ENCODE assay signal across 7 cellular contexts in the genomic region with DNA sequence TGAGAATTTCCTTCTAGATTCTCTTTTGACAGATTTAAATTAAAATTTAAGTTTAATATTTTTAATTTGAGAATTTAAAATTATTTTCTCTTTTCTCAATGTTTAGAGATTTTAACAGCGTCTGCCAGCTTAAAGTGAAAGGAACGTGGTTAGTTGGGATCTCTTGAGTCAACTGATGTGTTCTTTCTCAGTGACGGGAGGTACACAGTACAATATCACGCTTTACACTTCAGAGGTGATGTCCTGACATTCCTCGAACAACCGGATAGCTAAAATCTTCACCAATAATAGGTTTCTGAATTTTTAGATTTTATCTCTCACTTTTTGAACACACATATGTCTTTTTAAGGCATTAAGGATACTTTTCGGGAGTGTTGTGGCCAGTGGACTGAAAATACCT.
"Had no signal": no experiment of that assay in that cellular context is flagged by ENCODE, and none has a peak within 500 bp of the region (broad histone marks: within the 10 kb centered on the region; RNA-seq: fewer than 3 reads in every experiment).

No MANE protein-coding gene starts in this region.

- ATAC-seq: HepG2, K562 had no signal

- H3K4me3 ChIP-seq: K562 had no signal

- DNase-seq: IMR-90, KBM-7, KG1 had no signal

- H3K4me2 ChIP-seq: KMS-11 had no signal

- H3K27ac ChIP-seq: HL-60, KMS-11 had no signal
